In genomic region chr16:2229091-2229490, GRCh38 we compare ENCODE assay signal across 20 cellular contexts. TPM values are rescaled to one million over a fixed set of nuclear protein-coding genes. Genes with fewer than 3 reads are reported as not detected.
A peak's percentile ranks its signal among the peaks of the same experiment; 100 is the strongest.
DNase-seq lines count a peak whose midpoint lies in the region; ATAC-seq and TF ChIP-seq lines count a peak whose summit lies in the region.
"Had no signal": no experiment of that assay in that cellular context is flagged by ENCODE, and none has a peak within 500 bp of the region (broad histone marks: within the 10 kb centered on the region; RNA-seq: fewer than 3 reads in every experiment).

No MANE protein-coding gene starts in this region.

- intact Hi-C loops in IMR-90 (cut with micrococcal nuclease), result no loop called here

- H3K23ac ChIP-seq in IMR-90 (ENCODE audit: low read depth, low read length) (no peak overlapping the region), neuronal stem cell (ENCODE audit: low read depth, low read length, poor library complexity) (peak overlapping the region; percentile 65)

- TF ChIP-seq RAD21 in IMR-90 (IDR thresholded peaks at IDR 0.05; ENCODE audit: low read length), result no peak

- no peaks in the 10 kb centered on the region for H3K27me3 ChIP-seq in BLaER1 treated with 17β-estradiol and CSF1 and Interleukin-3, amounts not matched to agents 10 nM and 100 nM
- no peaks in the 10 kb centered on the region for H3K27me3 ChIP-seq in IMR-90 (ENCODE audit: control insufficient read depth, insufficient read depth, low read length)
- no peaks in the 10 kb centered on the region for H3K27me3 ChIP-seq in neuronal stem cell (ENCODE audit: control insufficient read depth in 3 of 3, insufficient read depth in 3 of 3, low read depth in 1 of 3, low read length in 3 of 3)
- H3K27me3 ChIP-seq: BE2C had no signal

- peaks cover 51 to 100% (median 94%) of the 10 kb centered on the region in 11 experiments; a peak in 21 of 22 replicates for H4K20me1 ChIP-seq in BLaER1 treated with 17β-estradiol and CSF1 and Interleukin-3, amounts not matched to agents 10 nM and 100 nM
- H4K20me1 ChIP-seq in IMR-90 (ENCODE audit: insufficient read depth, low read length), result peaks cover 24% of the 10 kb centered on the region

- no peak overlapping the region for H3K18ac ChIP-seq in IMR-90 (ENCODE audit: low read depth, low read length)
- H3K18ac ChIP-seq in neuronal stem cell (ENCODE audit: low read length), result no peak overlapping the region

- H2AK9ac ChIP-seq in IMR-90 (replicated peaks; ENCODE audit: low read depth, low read length, poor library complexity), result peak overlapping the region; percentile 55

- no peak overlapping the region for H2AK5ac ChIP-seq in IMR-90 (ENCODE audit: low read depth, low read length)
- no peak overlapping the region for H2AK5ac ChIP-seq in neuronal stem cell (ENCODE audit: low read depth, low read length)

- ATAC-seq in IMR-90 (ENCODE audit: low read depth) (no peak), GM21381 (IDR thresholded peaks at IDR 0.05; ENCODE audit: unreplicated experiment) (no peak), HG02970 (IDR thresholded peaks at IDR 0.05; ENCODE audit: low FRiP score, unreplicated experiment) (no peak)
- ATAC-seq: A549; CD8-positive, alpha-beta T cell; GM23338; HCT116 had no signal

- no peak for DNase-seq in IMR-90
- DNase-seq in neuronal stem cell (ENCODE audit: low spot score), result no peak
- DNase-seq in NCI-H446 (lab: John Stamatoyannopoulos, UW), result no peak
- DNase-seq: 8988T; ACHN; AML-193; BE2C; C1 segment of cervical spinal cord; Caco-2; CD4-positive, CD25-positive, alpha-beta regulatory T cell; CD8-positive, alpha-beta T cell; DMS153; DND-41; H9 had no signal

- no peak overlapping the region for H4K8ac ChIP-seq in IMR-90 (ENCODE audit: low read depth in 2 of 2, low read length in 2 of 2)
- no peak overlapping the region for H4K8ac ChIP-seq in neuronal stem cell (ENCODE audit: low read depth, low read length)

- H4K5ac ChIP-seq in IMR-90 (ENCODE audit: low read depth, low read length), result no peak overlapping the region

- H3K4ac ChIP-seq in IMR-90 (ENCODE audit: low read depth, low read length), result no peak overlapping the region
- H3K4ac ChIP-seq in neuronal stem cell (ENCODE audit: low read length), result no peak overlapping the region

- H2BK120ac ChIP-seq in IMR-90 (ENCODE audit: low read depth, low read length), result no peak overlapping the region
- no peak overlapping the region for H2BK120ac ChIP-seq in neuronal stem cell (ENCODE audit: low read depth, low read length)

- no peak overlapping the region for H3K4me2 ChIP-seq in BLaER1 treated with 17β-estradiol and CSF1 and Interleukin-3, amounts not matched to agents 10 nM and 100 nM
- H3K4me2 ChIP-seq in IMR-90 (ENCODE audit: low read depth, low read length) (no peak overlapping the region), neuronal stem cell (ENCODE audit: insufficient read depth, low read length, poor library complexity, severe bottlenecking) (no peak overlapping the region)
- H3K4me2 ChIP-seq: A549, GM23338 had no signal

- H3K56ac ChIP-seq in IMR-90 (ENCODE audit: extremely low read depth, insufficient read depth, low read length), result no peak overlapping the region

- CTCF ChIA-PET in IMR-90 (lab: Yijun Ruan, JAX), result no interaction called here

- H3K14ac ChIP-seq in IMR-90 (replicated peaks; ENCODE audit: low read depth, low read length) (no peak overlapping the region), neuronal stem cell (ENCODE audit: low read length) (no peak overlapping the region)

- H4K91ac ChIP-seq in IMR-90 (ENCODE audit: insufficient read depth, low read depth, low read length) (no peak overlapping the region), neuronal stem cell (ENCODE audit: low read depth, low read length, poor library complexity) (no peak overlapping the region)

- H3K4me1 ChIP-seq in BLaER1 treated with 17β-estradiol and CSF1 and Interleukin-3, amounts not matched to agents 10 nM and 100 nM, result peaks cover 30 to 47% (median 37%) of the 10 kb centered on the region in 10 experiments
- H3K4me1 ChIP-seq in IMR-90 (ENCODE audit: control insufficient read depth, insufficient read depth, low read length) (peaks cover 12% of the 10 kb centered on the region), neuronal stem cell (ENCODE audit: control insufficient read depth in 2 of 2, insufficient read depth in 1 of 2, low read depth in 1 of 2, low read length in 2 of 2) (peaks cover 2 to 3% of the 10 kb centered on the region in 2 donors)
- H3K4me1 ChIP-seq: BE2C had no signal

- POLR2A ChIA-PET in IMR-90 (lab: Charles Lee; ENCODE audit: unreplicated experiment), result no interaction called here

- no peak overlapping the region for H3K4me3 ChIP-seq in BLaER1 treated with 17β-estradiol and CSF1 and Interleukin-3, amounts not matched to agents 10 nM and 100 nM
- H3K4me3 ChIP-seq in IMR-90 (ENCODE audit: insufficient read depth, low read depth, low read length) (no peak overlapping the region), neuronal stem cell (ENCODE audit: low read length in 2 of 2) (no peak overlapping the region)
- H3K4me3 ChIP-seq: A549, GM23338 had no signal

- peaks cover 67 to 88% (median 73%) of the 10 kb centered on the region in 11 experiments for H3K36me3 ChIP-seq in BLaER1 treated with 17β-estradiol and CSF1 and Interleukin-3, amounts not matched to agents 10 nM and 100 nM
- H3K36me3 ChIP-seq in IMR-90 (ENCODE audit: control insufficient read depth, insufficient read depth, low read length) (peaks cover 45% of the 10 kb centered on the region), neuronal stem cell (replicated peaks in 1 of 2; ENCODE audit: control insufficient read depth in 2 of 2, insufficient read depth in 2 of 2, low read length in 2 of 2) (peaks cover 33 to 76% of the 10 kb centered on the region in 2 donors)

- H2BK15ac ChIP-seq in IMR-90 (ENCODE audit: low read depth, low read length) (no peak overlapping the region), neuronal stem cell (ENCODE audit: low read length) (no peak overlapping the region)

- H2BK20ac ChIP-seq in IMR-90 (ENCODE audit: low read depth, low read length), result no peak overlapping the region

- no peaks in the 10 kb centered on the region for H3K9me3 ChIP-seq in BLaER1 treated with 17β-estradiol and CSF1 and Interleukin-3, amounts not matched to agents 10 nM and 100 nM (replicated peaks in 1 of 11)
- no peaks in the 10 kb centered on the region for H3K9me3 ChIP-seq in IMR-90 (ENCODE audit: control insufficient read depth, insufficient read depth, low read length)
- H3K9me3 ChIP-seq in neuronal stem cell (replicated peaks in 1 of 2; ENCODE audit: control insufficient read depth in 2 of 2, insufficient read depth in 1 of 2, low read depth in 1 of 2, low read length in 2 of 2), result no peaks in the 10 kb centered on the region
- H3K9me3 ChIP-seq: A549, BE2C, Caco-2 had no signal

- H2BK12ac ChIP-seq in neuronal stem cell (ENCODE audit: low read length), result no peak overlapping the region

- H3K79me1 ChIP-seq in IMR-90 (ENCODE audit: low read depth in 1 of 2, low read length in 2 of 2) (peaks cover 2 to 43% of the 10 kb centered on the region in 2 experiments; a peak in 3 of 4 replicates), neuronal stem cell (ENCODE audit: low read depth, low read length) (peaks cover 20% of the 10 kb centered on the region)

- in situ Hi-C loops in IMR-90 (cut with MboI; ENCODE audit: low sequenced_read_pairs), result no loop called here

- H2AFZ ChIP-seq in IMR-90 (replicated peaks; ENCODE audit: low read length, poor library complexity) (no peak overlapping the region), neuronal stem cell (ENCODE audit: low read length) (no peak overlapping the region)
- H2AFZ ChIP-seq: GM23338 had no signal

- dilution Hi-C loops in IMR-90 (cut with HindIII; ENCODE audit: low sequenced_read_pairs, unreplicated experiment), result no loop called here

- no peak for TF ChIP-seq POLR2A in IMR-90 (IDR thresholded peaks at IDR 0.05; ENCODE audit: low read depth, low read length)

- WGBS in IMR-90 (ENCODE audit: extremely low coverage in 2 of 2, insufficient read length in 1 of 2), 2 experiments, result no CpG with 5 or more reads among the region's 12 CpGs
- WGBS in neuronal stem cell (ENCODE audit: extremely low coverage in 2 of 2, insufficient read length in 2 of 2, insufficient replicate concordance in 1 of 2), 2 donors, result no CpG with 5 or more reads among the region's 12 CpGs

- peak overlapping the region in 7 of 11 experiments; percentile 9 to 37 (median 15); a peak in 4 of 22 replicates for H3K9ac ChIP-seq in BLaER1 treated with 17β-estradiol and CSF1 and Interleukin-3, amounts not matched to agents 10 nM and 100 nM
- no peak overlapping the region for H3K9ac ChIP-seq in IMR-90 (ENCODE audit: low read depth, low read length)
- H3K9ac ChIP-seq in neuronal stem cell (ENCODE audit: low read depth, low read length, poor library complexity), result no peak overlapping the region

- no peak overlapping the region for H3K27ac ChIP-seq in BLaER1 treated with 17β-estradiol and CSF1 and Interleukin-3, amounts not matched to agents 10 nM and 100 nM
- H3K27ac ChIP-seq in IMR-90 (ENCODE audit: insufficient read depth, low read length), result no peak overlapping the region
- H3K27ac ChIP-seq in neuronal stem cell (replicated peaks; ENCODE audit: low read length), result no peak overlapping the region
- H3K27ac ChIP-seq: A549 had no signal

- H2BK5ac ChIP-seq in IMR-90 (ENCODE audit: low read depth, low read length, poor library complexity, severe bottlenecking) (no peak overlapping the region), neuronal stem cell (ENCODE audit: low read length) (no peak overlapping the region)

- no TSS peak for BruUV-seq in IMR-90 (replicated peaks; lab: Mats Ljungman, UMichigan)

- no peak for TF ChIP-seq CTCF in IMR-90 (conservative IDR thresholded peaks at IDR 0.05; ENCODE audit: low read depth, low read length)

- peaks cover 15% of the 10 kb centered on the region; the same call in 1 of the 2 replicates for H3K9me1 ChIP-seq in IMR-90 (ENCODE audit: insufficient read depth, low read length)

RNA-seq across cellular contexts. Expression of gene E4F1, which starts 5.7 kb away (rescaled TPM):
- 13.1 and 25.0 TPM in 2 replicates for total RNA-seq in IMR-90 (2012; rRNA removed)
- 33.0 and 39.6 TPM in 2 replicates for polyA plus RNA-seq in IMR-90 (2012; rRNA removed)
- polyA plus RNA-seq in IMR-90 (2012; cell fraction: cytosol; rRNA removed), result 14.6 and 22.6 TPM in 2 replicates
- 129 and 420 TPM in 2 replicates for polyA plus RNA-seq in IMR-90 (2012; cell fraction: nucleus; rRNA removed; ENCODE audit: low replicate concordance)
- polyA plus RNA-seq in neuronal stem cell (2013, experiment 1 of 2), result 10.6 TPM
- 9.7 TPM for polyA plus RNA-seq in neuronal stem cell (2013, experiment 2 of 2)

RNA-seq across cellular contexts. Expression of gene DNASE1L2, which starts 7.2 kb away (rescaled TPM):
- 0.18 and 0.28 TPM in 2 replicates for total RNA-seq in IMR-90 (2012; rRNA removed)
- polyA plus RNA-seq in IMR-90 (2012; rRNA removed), result 0.75 and 1.5 TPM in 2 replicates
- 0.51 and 0.56 TPM in 2 replicates for polyA plus RNA-seq in IMR-90 (2012; cell fraction: cytosol; rRNA removed)
- 2.6 and 7.5 TPM in 2 replicates for polyA plus RNA-seq in IMR-90 (2012; cell fraction: nucleus; rRNA removed; ENCODE audit: low replicate concordance)
- polyA plus RNA-seq in neuronal stem cell (2013, experiment 1 of 2), result 0.26 TPM
- 0.30 TPM for polyA plus RNA-seq in neuronal stem cell (2013, experiment 2 of 2)
- total RNA-seq: GM23338 had no signal
- polyA plus RNA-seq: CD4-positive, CD25-positive, alpha-beta regulatory T cell had no signal

RNA-seq across cellular contexts. Expression of gene PGP, which starts 14.5 kb away (rescaled TPM):
- total RNA-seq in IMR-90 (2012; rRNA removed), result 4.1 and 5.8 TPM in 2 replicates
- polyA plus RNA-seq in IMR-90 (2012; rRNA removed), result 9.4 and 13.5 TPM in 2 replicates
- polyA plus RNA-seq in IMR-90 (2012; cell fraction: cytosol; rRNA removed), result 4.6 and 13.7 TPM in 2 replicates
- polyA plus RNA-seq in IMR-90 (2012; cell fraction: nucleus; rRNA removed; ENCODE audit: low replicate concordance), result 17.4 and 43.8 TPM in 2 replicates
- polyA plus RNA-seq in neuronal stem cell (2013, experiment 1 of 2), result 32.8 TPM
- 31.7 TPM for polyA plus RNA-seq in neuronal stem cell (2013, experiment 2 of 2)

RNA-seq across cellular contexts. Expression of gene BRICD5, which starts 18.4 kb away (rescaled TPM):
- 0.18 and 0.28 TPM in 2 replicates for total RNA-seq in IMR-90 (2012; rRNA removed)
- 0.94 and 1.5 TPM in 2 replicates for polyA plus RNA-seq in IMR-90 (2012; rRNA removed)
- 0.55 and 0.76 TPM in 2 replicates for polyA plus RNA-seq in IMR-90 (2012; cell fraction: cytosol; rRNA removed)
- 13.2 and 32.1 TPM in 2 replicates for polyA plus RNA-seq in IMR-90 (2012; cell fraction: nucleus; rRNA removed; ENCODE audit: low replicate concordance)
- 9.0 TPM for polyA plus RNA-seq in neuronal stem cell (2013, experiment 1 of 2)
- 9.1 TPM for polyA plus RNA-seq in neuronal stem cell (2013, experiment 2 of 2)

RNA-seq across cellular contexts. Expression of gene ECI1, which starts 22.3 kb away (rescaled TPM):
- 20.3 TPM in 2 replicates for total RNA-seq in IMR-90 (2012; rRNA removed)
- polyA plus RNA-seq in IMR-90 (2012; rRNA removed), result 30.1 and 42.0 TPM in 2 replicates
- polyA plus RNA-seq in IMR-90 (2012; cell fraction: cytosol; rRNA removed), result 23.4 and 54.6 TPM in 2 replicates
- polyA plus RNA-seq in IMR-90 (2012; cell fraction: nucleus; rRNA removed; ENCODE audit: low replicate concordance), result 26.2 and 57.7 TPM in 2 replicates
- 58.4 TPM for polyA plus RNA-seq in neuronal stem cell (2013, experiment 1 of 2)
- 57.0 TPM for polyA plus RNA-seq in neuronal stem cell (2013, experiment 2 of 2)

Comparison
In these comparisons a context has a peak if more than half of its experiments do, and no peak if none do; other contexts are left out.
1. H3K9ac ChIP-seq: peak in BLaER1 treated with 17β-estradiol and CSF1 and Interleukin-3, amounts not matched to agents 10 nM and 100 nM (7 of 11); none in IMR-90 (single experiment) and neuronal stem cell (single experiment).